8 cellular contexts compared by ENCODE assay signal in the genomic region with DNA sequence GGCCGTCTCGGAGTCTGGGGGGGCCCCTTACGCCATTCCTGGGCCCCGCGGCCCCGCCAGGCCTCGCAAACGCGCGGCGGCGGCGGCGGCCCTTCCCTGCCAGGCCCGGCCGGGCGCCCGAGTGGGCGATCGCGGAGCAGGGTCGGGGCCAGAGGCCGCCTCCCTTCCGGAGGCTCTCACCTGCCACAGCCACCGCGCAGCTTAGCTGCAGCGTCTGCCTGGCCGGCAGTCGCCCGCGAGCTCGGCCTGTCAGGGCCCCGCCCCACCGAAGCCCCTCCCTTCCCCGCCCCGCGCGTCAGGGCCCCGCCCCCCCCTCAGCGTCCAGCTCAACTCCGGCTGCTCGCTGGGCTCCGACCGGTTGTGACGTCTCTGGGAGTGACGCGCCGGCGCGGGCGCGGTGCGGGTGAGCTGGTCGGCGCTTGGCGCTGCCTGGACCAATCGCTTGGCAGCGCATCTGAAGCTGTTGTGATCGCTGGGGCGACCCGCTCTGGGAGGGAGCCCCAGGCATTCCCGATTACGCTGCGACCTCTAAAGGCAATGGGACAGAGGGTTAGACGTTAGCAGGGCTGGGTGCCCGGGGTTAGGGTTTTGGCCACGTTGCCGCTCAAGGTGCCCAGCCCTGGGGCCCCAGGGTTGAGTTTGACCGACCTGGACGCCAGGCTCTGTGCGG. TPM values are rescaled to one million over a fixed set of nuclear protein-coding genes. Genes with fewer than 3 reads are reported as not detected.
A peak's percentile ranks its signal among the peaks of the same experiment; 100 is the strongest.
DNase-seq lines count a peak whose midpoint lies in the region; TF ChIP-seq lines count a peak whose summit lies in the region.

A gene with protein sequence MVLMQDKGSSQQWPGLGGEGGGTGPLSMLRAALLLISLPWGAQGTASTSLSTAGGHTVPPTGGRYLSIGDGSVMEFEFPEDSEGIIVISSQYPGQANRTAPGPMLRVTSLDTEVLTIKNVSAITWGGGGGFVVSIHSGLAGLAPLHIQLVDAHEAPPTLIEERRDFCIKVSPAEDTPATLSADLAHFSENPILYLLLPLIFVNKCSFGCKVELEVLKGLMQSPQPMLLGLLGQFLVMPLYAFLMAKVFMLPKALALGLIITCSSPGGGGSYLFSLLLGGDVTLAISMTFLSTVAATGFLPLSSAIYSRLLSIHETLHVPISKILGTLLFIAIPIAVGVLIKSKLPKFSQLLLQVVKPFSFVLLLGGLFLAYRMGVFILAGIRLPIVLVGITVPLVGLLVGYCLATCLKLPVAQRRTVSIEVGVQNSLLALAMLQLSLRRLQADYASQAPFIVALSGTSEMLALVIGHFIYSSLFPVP (minus strand): TSS at position 216 of the 670 bp plus-strand sequence. CDS start 1,689 bp downstream, outside the sequence.

- peak within 1 kb of the TSS; percentile 55 for H3K4me3 ChIP-seq in neural progenitor cell
- peak within 1 kb of the TSS; percentile 67 to 76 for H3K4me3 ChIP-seq in stomach smooth muscle (ENCODE audit: low read length in 2 of 2)

- DNase-seq in GM04503 (ENCODE audit: low read depth) (peak; percentile 53), HFFc6 (peak; percentile 89), NAMALWA (ENCODE audit: low spot score) (peak; percentile 93), SK-MEL-5 (ENCODE audit: low read depth, low spot score) (peak; percentile 89), foreskin melanocyte (peak; percentile 79), neural progenitor cell (ENCODE audit: low spot score) (peak; percentile 95)
- peak; percentile 90 for DNase-seq in activated naive CD4-positive, alpha-beta T cell treated with Interleukin-2 at 50 U/mL for 16 hours

- H3K4me1 ChIP-seq in neural progenitor cell (no peaks in the 10 kb centered on the region), stomach smooth muscle (ENCODE audit: control insufficient read depth, insufficient read depth, low read length) (peaks cover 24% of the 10 kb centered on the region)

- H3K4me3 Mint-ChIP-seq in HFFc6 = peak within 1 kb of the TSS; percentile 90
- peak within 1 kb of the TSS; percentile 88 for H3K4me3 Mint-ChIP-seq in neural progenitor cell

- TF ChIP-seq CTCF in HFFc6 (IDR thresholded peaks at IDR 0.05) (no peak), neural progenitor cell (IDR thresholded peaks at IDR 0.05) (peak; percentile 24)

- H3K9me3 Mint-ChIP-seq in HFFc6 = no peaks in the 10 kb centered on the region
- H3K9me3 Mint-ChIP-seq in neural progenitor cell = peaks cover 18% of the 10 kb centered on the region

- H3K27ac Mint-ChIP-seq in HFFc6 (peak within 1 kb of the TSS; percentile 94), neural progenitor cell (peak within 1 kb of the TSS; percentile 57)

- peak within 1 kb of the TSS; percentile 78 for H3K4me2 ChIP-seq in neural progenitor cell

- H3K9ac ChIP-seq in neural progenitor cell = peak within 1 kb of the TSS; percentile 52
- peak within 1 kb of the TSS; percentile 72 to 86 for H3K9ac ChIP-seq in stomach smooth muscle (ENCODE audit: low read length in 2 of 2)

- H3K27me3 Mint-ChIP-seq in HFFc6 (ENCODE audit: insufficient read depth) = no peaks in the 10 kb centered on the region
- peaks cover 9% of the 10 kb centered on the region for H3K27me3 Mint-ChIP-seq in neural progenitor cell (ENCODE audit: insufficient read depth, low read depth)

- no peaks in the 10 kb centered on the region for H3K79me2 ChIP-seq in neural progenitor cell (ENCODE audit: low read depth)

- H3K36me3 Mint-ChIP-seq in HFFc6 (ENCODE audit: low read depth) = no peaks in the 10 kb centered on the region; the same call in 1 of the 2 replicates
- H3K36me3 Mint-ChIP-seq in neural progenitor cell = peaks cover 4% of the 10 kb centered on the region

- no peaks in the 10 kb centered on the region for H3K9me3 ChIP-seq in neural progenitor cell (ENCODE audit: low read depth)
- no peaks in the 10 kb centered on the region for H3K9me3 ChIP-seq in stomach smooth muscle (ENCODE audit: control insufficient read depth in 2 of 2, low read length in 2 of 2)

- peaks cover 9% of the 10 kb centered on the region for H3F3A ChIP-seq in neural progenitor cell (ENCODE audit: low read depth)

- peak within 1 kb of the TSS; percentile 65 for H2AFZ ChIP-seq in neural progenitor cell (replicated peaks)

- H3K4me1 Mint-ChIP-seq in HFFc6 (ENCODE audit: low read depth) (peaks cover 6% of the 10 kb centered on the region), neural progenitor cell (peaks cover 3% of the 10 kb centered on the region)

- peaks cover 11% of the 10 kb centered on the region for H3K27me3 ChIP-seq in neural progenitor cell
- peaks cover 0 to 2% of the 10 kb centered on the region in 2 donors for H3K27me3 ChIP-seq in stomach smooth muscle (ENCODE audit: control insufficient read depth in 1 of 2, insufficient read depth in 2 of 2, low read length in 2 of 2)

- H3K36me3 ChIP-seq in neural progenitor cell (no peaks in the 10 kb centered on the region), stomach smooth muscle (ENCODE audit: control insufficient read depth in 2 of 2, insufficient read depth in 2 of 2, low read length in 2 of 2) (no peaks in the 10 kb centered on the region)

- in situ Hi-C loops in SK-MEL-5 (cut with HindIII; ENCODE audit: low pct_unique_long_range_greater_than_20kb, low sequenced_read_pairs) = no loop called here

- H4K20me1 ChIP-seq in neural progenitor cell (ENCODE audit: low read depth) = no peaks in the 10 kb centered on the region

- H3K27ac ChIP-seq in neural progenitor cell = peak within 1 kb of the TSS; percentile 83
- H3K27ac ChIP-seq in stomach smooth muscle (ENCODE audit: low read length) = peak within 1 kb of the TSS; percentile 76

RNA-seq across cellular contexts. Expression of the gene that starts here (rescaled TPM):
- total RNA-seq in HFFc6 (2021; fragmentation: NEBNext Ultra II Directional; extraction: Animal tissue kit (Norgen Biotek cat#: 25700)) = 10 to 100 TPM; 34.6 to 46.5 (median 37.7) TPM
- 9.8 and 11.9 TPM in 2 replicates for total RNA-seq in SK-MEL-5 (2014; rRNA removed; shearing (Covaris generic))
- polyA plus RNA-seq in SK-MEL-5 (2015; cell fraction: cytosol; rRNA removed) = 20.9 and 21.2 TPM in 2 replicates
- polyA plus RNA-seq in SK-MEL-5 (2015; cell fraction: nucleus; rRNA removed) = 12.9 and 13.0 TPM in 2 replicates
- total RNA-seq in neural progenitor cell (ENCODE audit: low replicate concordance) = 3.5 and 5.7 TPM in 2 replicates

Comparison
In these comparisons a context has a peak if more than half of its experiments do, and no peak if none do; other contexts are left out.
1. Peak in every context shown above with its lines: DNase-seq, H3K4me3 ChIP-seq and H3K27ac ChIP-seq.